10 cellular contexts compared by ENCODE assay signal in the genomic region with DNA sequence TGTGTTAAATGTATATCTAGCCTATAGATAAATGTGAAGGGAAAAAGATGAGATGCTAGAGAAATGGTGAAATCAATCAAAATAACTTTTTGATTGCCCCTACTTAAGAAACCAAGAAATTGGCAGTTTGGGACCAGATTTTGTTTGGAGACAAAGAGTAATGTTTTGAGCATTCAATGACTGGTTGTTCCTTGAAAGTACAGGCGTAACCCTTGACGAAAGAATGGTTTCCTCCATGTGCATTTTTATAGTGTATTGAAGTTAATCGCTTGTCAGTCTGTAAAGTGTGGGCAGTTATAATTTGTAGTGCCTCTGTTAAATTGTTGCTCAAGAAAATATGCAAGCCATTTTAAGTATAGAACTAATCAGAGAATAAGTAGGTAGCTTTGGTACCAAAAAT. TPM values are rescaled to one million over a fixed set of nuclear protein-coding genes. Genes with fewer than 3 reads are reported as not detected.
DNase-seq lines count a peak whose midpoint lies in the region; ATAC-seq and TF ChIP-seq lines count a peak whose summit lies in the region.
"Had no signal": no experiment of that assay in that cellular context is flagged by ENCODE, and none has a peak within 500 bp of the region (broad histone marks: within the 10 kb centered on the region; RNA-seq: fewer than 3 reads in every experiment).

No MANE protein-coding gene starts in this region.

- H3K4me1 ChIP-seq in iPS-18a (ENCODE audit: control insufficient read depth, low read depth, low read length) = peaks cover 7% of the 10 kb centered on the region

- intact Hi-C loops in activated CD8-positive, alpha-beta T cell treated with anti-CD3 and anti-CD28 coated beads for 36 hours (cut with micrococcal nuclease) = no loop called here

- no peaks in the 10 kb centered on the region for H3K27me3 ChIP-seq in iPS-18a (ENCODE audit: control insufficient read depth, insufficient read depth, low read length)

- H3K36me3 ChIP-seq in iPS-18a (ENCODE audit: control insufficient read depth, low read depth, low read length) = peaks cover 34% of the 10 kb centered on the region
- H3K36me3 ChIP-seq: left ventricle myocardium inferior had no signal

- H3K4me3 ChIP-seq in AG04449 (ENCODE audit: low read depth, low read length) (peak overlapping the region; percentile 98), iPS-18a (ENCODE audit: low read length) (peak overlapping the region; percentile 89)

- TF ChIP-seq CTCF in AG04449 (IDR thresholded peaks at IDR 0.05; ENCODE audit: insufficient read depth, low read length, missing control alignments) = no peak
- TF ChIP-seq CTCF in activated CD8-positive, alpha-beta T cell treated with anti-CD3 and anti-CD28 coated beads for 36 hours (IDR thresholded peaks at IDR 0.05) = no peak

- H3K9me3 Mint-ChIP-seq in activated CD8-positive, alpha-beta T cell treated with anti-CD3 and anti-CD28 coated beads for 36 hours = no peaks in the 10 kb centered on the region

- H3K9ac ChIP-seq in iPS-18a (ENCODE audit: low read length) = peak overlapping the region; percentile 65

- H3K27ac ChIP-seq in iPS-18a (ENCODE audit: low read length) = no peak overlapping the region
- H3K27ac ChIP-seq: left ventricle myocardium inferior had no signal

- CTCF ChIA-PET in AG04449 (lab: Yijun Ruan, JAX) = no interaction called here
- CTCF ChIA-PET in activated CD8-positive, alpha-beta T cell treated with anti-CD3 and anti-CD28 coated beads for 36 hours (lab: Charles Lee) = interaction anchor here (1.7 to 2.9 kb wide), 2 partner anchors 38 to 47 kb away, joined by 4 to 14 read pairs; no protein-coding TSS in a partner anchor

- no peaks in the 10 kb centered on the region for H3K9me3 ChIP-seq in iPS-18a (ENCODE audit: control insufficient read depth, low read depth, low read length)
- H3K9me3 ChIP-seq: left ventricle myocardium inferior had no signal

- peak overlapping the region; percentile 81 for H3K4me3 Mint-ChIP-seq in activated CD8-positive, alpha-beta T cell treated with anti-CD3 and anti-CD28 coated beads for 36 hours

- ATAC-seq in activated CD8-positive, alpha-beta T cell treated with anti-CD3 and anti-CD28 coated beads for 36 hours = no peak
- no peak for ATAC-seq in GM19452 (IDR thresholded peaks at IDR 0.05; ENCODE audit: unreplicated experiment)

- H3K27me3 Mint-ChIP-seq in activated CD8-positive, alpha-beta T cell treated with anti-CD3 and anti-CD28 coated beads for 36 hours = peaks cover 6% of the 10 kb centered on the region

- POLR2A ChIA-PET in AG04449 (lab: Yijun Ruan, JAX) = interaction anchor here (0.6 to 2.3 kb wide), 5 partner anchors 11 to 47 kb away, joined by 3 to 23 read pairs (median 3); a partner anchor contains a TSS
- POLR2A ChIA-PET in activated CD8-positive, alpha-beta T cell treated with anti-CD3 and anti-CD28 coated beads for 36 hours (lab: Charles Lee) = interaction anchor here (2.2 to 3.1 kb wide), 2 partner anchors 17 to 37 kb away, joined by 7 to 25 read pairs; a partner anchor contains a TSS

- no peak overlapping the region for H3K27ac Mint-ChIP-seq in activated CD8-positive, alpha-beta T cell treated with anti-CD3 and anti-CD28 coated beads for 36 hours

- H3K4me1 Mint-ChIP-seq in activated CD8-positive, alpha-beta T cell treated with anti-CD3 and anti-CD28 coated beads for 36 hours (ENCODE audit: low read depth) = peaks cover 12% of the 10 kb centered on the region

- peaks cover 30% of the 10 kb centered on the region for H3K36me3 Mint-ChIP-seq in activated CD8-positive, alpha-beta T cell treated with anti-CD3 and anti-CD28 coated beads for 36 hours (ENCODE audit: low read depth)

- no peak for DNase-seq in AG04449 (ENCODE audit: low read depth, low spot score)
- peak; percentile 34 for DNase-seq in HCEC 1CT
- DNase-seq in activated CD8-positive, alpha-beta T cell treated with anti-CD3 and anti-CD28 coated beads for 36 hours = no peak
- no peak for DNase-seq in cerebellar cortex (ENCODE audit: low spot score)
- no peak for DNase-seq in amniotic stem cell (lab: John Stamatoyannopoulos, UW)
- no peak for DNase-seq in SHP77 (lab: John Stamatoyannopoulos, UW)
- DNase-seq: left ventricle myocardium inferior, NCI-H2081 treated with DMSO at 0.1 percent for 48 hours had no signal

RNA-seq across cellular contexts. Expression of a gene that starts 1.2 kb away (rescaled TPM):
- 10 to 100 TPM; 45.4 to 47.0 TPM for total RNA-seq in activated CD8-positive, alpha-beta T cell treated with anti-CD3 and anti-CD28 coated beads for 36 hours

RNA-seq across cellular contexts. Expression of a gene that starts 37.2 kb away (rescaled TPM):
- total RNA-seq in activated CD8-positive, alpha-beta T cell treated with anti-CD3 and anti-CD28 coated beads for 36 hours = 1,000 to 10,000 TPM; 2,583 to 2,701 TPM
